Comparison of ENCODE assay signal across 8 cellular contexts in genomic region chr1:143804707-143805356, GRCh38.
DNase-seq lines count a peak whose midpoint lies in the region; ATAC-seq and TF ChIP-seq lines count a peak whose summit lies in the region.
"Not testable (repeated sequence)": the region's sequence is repeated elsewhere in the genome, so short reads cannot be mapped to it uniquely, and the experiment has no call there.

No MANE protein-coding gene starts in this region.

- not testable (repeated sequence) for DNase-seq in AG04449 (ENCODE audit: low read depth, low spot score); HFF-Myc (ENCODE audit: extremely low read depth, low read depth); SJCRH30; activated naive CD8-positive, alpha-beta T cell treated with anti-CD3 and anti-CD28 coated beads, Interleukin-2, amount 10 ng/mL, durations not matched to agents 7 days and 5 days; endodermal cell
- peak in 1 of 3 donors; percentile 4 for DNase-seq in right cardiac atrium
- peak in 2 of 3 donors; percentile 1 to 17 for DNase-seq in right lobe of liver

- not testable (repeated sequence) for TF ChIP-seq CTCF in AG04449 (IDR thresholded peaks at IDR 0.05; ENCODE audit: insufficient read depth, low read length, missing control alignments); HFF-Myc (IDR thresholded peaks at IDR 0.05; ENCODE audit: low read depth, low read length, missing control alignments); endodermal cell (conservative IDR thresholded peaks at IDR 0.05); right lobe of liver (IDR thresholded peaks at IDR 0.05)

- not testable (repeated sequence) for ATAC-seq in activated naive CD8-positive, alpha-beta T cell treated with anti-CD3 and anti-CD28 coated beads, Interleukin-2, amount 10 ng/mL, durations not matched to agents 7 days and 5 days (ENCODE audit: low read depth)
- peak; percentile 28 to 49 for ATAC-seq in right cardiac atrium
- peak in 3 of 4 donors; percentile 39 to 46 (median 41) for ATAC-seq in right lobe of liver

- H3K4me3 ChIP-seq in AG04449 (ENCODE audit: low read depth, low read length) = peak overlapping the region; percentile 37
- peak overlapping the region; percentile 17; the same call in 1 of the 2 replicates for H3K4me3 ChIP-seq in HFF-Myc (replicated peaks; ENCODE audit: low read depth, low read length)
- peak overlapping the region; percentile 46 for H3K4me3 ChIP-seq in SJCRH30
- peak overlapping the region; percentile 86 for H3K4me3 ChIP-seq in endodermal cell (ENCODE audit: low read length)
- H3K4me3 ChIP-seq in right cardiac atrium (ENCODE audit: low read length) = not testable (repeated sequence)
- H3K4me3 ChIP-seq in right lobe of liver = peak overlapping the region in 1 of 3 donors; percentile 13
- H3K4me3 ChIP-seq in rectal smooth muscle tissue (ENCODE audit: low read length) = peak overlapping the region; percentile 15

- not testable (repeated sequence) for H3K36me3 Mint-ChIP-seq in activated naive CD8-positive, alpha-beta T cell treated with anti-CD3 and anti-CD28 coated beads, Interleukin-2, amount 10 ng/mL, durations not matched to agents 7 days and 5 days; endodermal cell (ENCODE audit: low read depth)

- not testable (repeated sequence) for H3K9me3 ChIP-seq in SJCRH30 (replicated peaks); endodermal cell (ENCODE audit: control insufficient read depth, low read length); right cardiac atrium (ENCODE audit: control insufficient read depth, low read length); right lobe of liver

- not testable (repeated sequence) for H3K36me3 ChIP-seq in SJCRH30; endodermal cell (ENCODE audit: control insufficient read depth, insufficient read depth, low read length); right lobe of liver; rectal smooth muscle tissue (ENCODE audit: control insufficient read depth, insufficient read depth, low read length)

- not testable (repeated sequence) for H3K27me3 Mint-ChIP-seq in activated naive CD8-positive, alpha-beta T cell treated with anti-CD3 and anti-CD28 coated beads, Interleukin-2, amount 10 ng/mL, durations not matched to agents 7 days and 5 days; endodermal cell (ENCODE audit: insufficient read depth)

- intact Hi-C loops in right cardiac atrium (cut with DNase I); right lobe of liver (cut with DNase I): not testable (repeated sequence)

- POLR2A ChIA-PET in AG04449 (lab: Yijun Ruan, JAX); activated naive CD8-positive, alpha-beta T cell treated with anti-CD3 and anti-CD28 coated beads, Interleukin-2, amount 10 ng/mL, durations not matched to agents 7 days and 5 days (lab: Charles Lee): not testable (repeated sequence)

- CTCF ChIA-PET in AG04449 (lab: Yijun Ruan, JAX) = not testable (repeated sequence)

- not testable (repeated sequence) for H3K4me1 ChIP-seq in SJCRH30; endodermal cell (ENCODE audit: control insufficient read depth, insufficient read depth, low read length); right cardiac atrium (ENCODE audit: control insufficient read depth, insufficient read depth, low read length); right lobe of liver; rectal smooth muscle tissue (ENCODE audit: control insufficient read depth, insufficient read depth, low read length)

- not testable (repeated sequence) for H3K27me3 ChIP-seq in SJCRH30; endodermal cell (ENCODE audit: control insufficient read depth, insufficient read depth, low read length, poor library complexity, severe bottlenecking); right cardiac atrium (ENCODE audit: control insufficient read depth, insufficient read depth); right lobe of liver; rectal smooth muscle tissue (ENCODE audit: control insufficient read depth, insufficient read depth, low read length)

- WGBS in endodermal cell (ENCODE audit: insufficient coverage in 1 of 2, insufficient read length in 1 of 2), 2 experiments = 4 to 33% methylated on average over 1 to 11 of the region's 16 CpGs
- 3% methylated on average over 13 of the region's 16 CpGs for WGBS in right cardiac atrium
- 10% methylated on average over 9 of the region's 16 CpGs for WGBS in right lobe of liver (ENCODE audit: insufficient coverage, low coverage, low lambda C conversion rate, missing lambda C conversion rate)

- H3K4me3 Mint-ChIP-seq in activated naive CD8-positive, alpha-beta T cell treated with anti-CD3 and anti-CD28 coated beads, Interleukin-2, amount 10 ng/mL, durations not matched to agents 7 days and 5 days = peak overlapping the region; percentile 19
- peak overlapping the region; percentile 67 for H3K4me3 Mint-ChIP-seq in endodermal cell

- TF ChIP-seq POLR2A in right lobe of liver (IDR thresholded peaks at IDR 0.05) = not testable (repeated sequence)

- not testable (repeated sequence) for H3K27ac Mint-ChIP-seq in activated naive CD8-positive, alpha-beta T cell treated with anti-CD3 and anti-CD28 coated beads, Interleukin-2, amount 10 ng/mL, durations not matched to agents 7 days and 5 days; endodermal cell

- H3K9ac ChIP-seq in endodermal cell (ENCODE audit: extremely low read depth, low read length, poor library complexity, severe bottlenecking); rectal smooth muscle tissue (ENCODE audit: low read length): not testable (repeated sequence)

- not testable (repeated sequence) for H3K27ac ChIP-seq in SJCRH30; endodermal cell (ENCODE audit: low read depth, low read length); right cardiac atrium (ENCODE audit: low read length); right lobe of liver; rectal smooth muscle tissue (ENCODE audit: low read depth, low read length)

- H3K9me3 Mint-ChIP-seq in activated naive CD8-positive, alpha-beta T cell treated with anti-CD3 and anti-CD28 coated beads, Interleukin-2, amount 10 ng/mL, durations not matched to agents 7 days and 5 days; endodermal cell: not testable (repeated sequence)

- not testable (repeated sequence) for H3K4me1 Mint-ChIP-seq in activated naive CD8-positive, alpha-beta T cell treated with anti-CD3 and anti-CD28 coated beads, Interleukin-2, amount 10 ng/mL, durations not matched to agents 7 days and 5 days; endodermal cell
